In genomic region chr9:98732091-98732490, GRCh38 we compare ENCODE assay signal across 6 cellular contexts. TPM values are rescaled to one million over a fixed set of nuclear protein-coding genes. Genes with fewer than 3 reads are reported as not detected.
"Had no signal": no experiment of that assay in that cellular context is flagged by ENCODE, and none has a peak within 500 bp of the region (broad histone marks: within the 10 kb centered on the region; RNA-seq: fewer than 3 reads in every experiment).

No MANE protein-coding gene starts in this region.

- H3K4me3 ChIP-seq: GM23248 had no signal

- H3K9ac ChIP-seq: GM23248 had no signal

- DNase-seq: GM23248, H9, HCEC 1CT, IMR-90, KBM-7 had no signal

- H3K9me3 Mint-ChIP-seq: H9 had no signal

- H3K27ac ChIP-seq: GM23248 had no signal

- H2AFZ ChIP-seq: GM23248 had no signal

- H3K4me3 Mint-ChIP-seq: H9 had no signal

RNA-seq across cellular contexts. Expression of gene GABBR2, which starts 23.4 kb away (rescaled TPM):
- total RNA-seq: HT-29 had no signal
